Comparison of ENCODE assay signal across 14 cellular contexts in genomic region chr2:165406053-165406628, GRCh38.
DNase-seq lines count a peak whose midpoint lies in the region; ATAC-seq and TF ChIP-seq lines count a peak whose summit lies in the region.
"Had no signal": no experiment of that assay in that cellular context is flagged by ENCODE, and none has a peak within 500 bp of the region (broad histone marks: within the 10 kb centered on the region; RNA-seq: fewer than 3 reads in every experiment).

No MANE protein-coding gene starts in this region.

- TF ChIP-seq POLR2A in uterus (IDR thresholded peaks at IDR 0.05): no peak

- H3K79me2 ChIP-seq in parathyroid adenoma: no peaks in the 10 kb centered on the region

- peak overlapping the region; percentile 36 for H2AFZ ChIP-seq in parathyroid adenoma

- ATAC-seq in HG02981 (IDR thresholded peaks at IDR 0.05; ENCODE audit: unreplicated experiment) (no peak), GM19324 (IDR thresholded peaks at IDR 0.05; ENCODE audit: low FRiP score, unreplicated experiment) (no peak)
- ATAC-seq: gastroesophageal sphincter had no signal

- DNase-seq in HPDE6-E6E7 (ENCODE audit: extremely low spot score): peak; percentile 19
- DNase-seq in NCI-H82 (lab: John Stamatoyannopoulos, UW): peak; percentile 96
- DNase-seq in epithelial cell of prostate (ENCODE audit: low read depth, low spot score): peak; percentile 16
- DNase-seq in uterus: no peak
- DNase-seq in RWPE1 (ENCODE audit: low spot score): no peak
- DNase-seq: activated CD4-positive, alpha-beta T cell treated with anti-CD3 and anti-CD28 coated beads for 4 hours; activated gamma-delta T cell; IMR-90; SW 1271 had no signal

- POLR2A ChIA-PET in RWPE1 (lab: Yijun Ruan, JAX; ENCODE audit: low non-redundant PET): no interaction called here

- H3K27me3 ChIP-seq in parathyroid adenoma (ENCODE audit: control insufficient read depth, insufficient read depth, low read length) (no peaks in the 10 kb centered on the region), uterus (no peaks in the 10 kb centered on the region)
- H3K27me3 ChIP-seq: gastroesophageal sphincter had no signal

- H3K27ac ChIP-seq in epithelial cell of prostate (no peak overlapping the region), parathyroid adenoma (no peak overlapping the region), uterus (no peak overlapping the region), RWPE1 (no peak overlapping the region)
- H3K27ac ChIP-seq: coronary artery, gastroesophageal sphincter had no signal

- H3K36me3 ChIP-seq in parathyroid adenoma (ENCODE audit: control insufficient read depth, insufficient read depth, low read length) (no peaks in the 10 kb centered on the region), uterus (no peaks in the 10 kb centered on the region)
- H3K36me3 ChIP-seq: gastroesophageal sphincter had no signal

- no peak for TF ChIP-seq CTCF in parathyroid adenoma (IDR thresholded peaks at IDR 0.05)
- no peak for TF ChIP-seq CTCF in uterus (IDR thresholded peaks at IDR 0.05)
- TF ChIP-seq CTCF in RWPE1 (conservative IDR thresholded peaks at IDR 0.05; ENCODE audit: low read depth): no peak

- H3K4me3 ChIP-seq in parathyroid adenoma (ENCODE audit: low read depth, low read length) (no peak overlapping the region), uterus (no peak overlapping the region)
- H3K4me3 ChIP-seq: coronary artery, gastroesophageal sphincter had no signal

- peak overlapping the region; percentile 27 for H3K4me2 ChIP-seq in parathyroid adenoma (ENCODE audit: low read length)

- CTCF ChIA-PET in RWPE1 (lab: Yijun Ruan, JAX): interaction anchor here (0.8 to 1.0 kb wide), 2 partner anchors 92 to 468 kb away, joined by 3 to 4 read pairs; no protein-coding TSS in a partner anchor

- no peak overlapping the region for H3K9ac ChIP-seq in parathyroid adenoma

- H3K4me1 ChIP-seq in parathyroid adenoma (no peaks in the 10 kb centered on the region), uterus (no peaks in the 10 kb centered on the region)
- H3K4me1 ChIP-seq: gastroesophageal sphincter had no signal

- H3K9me3 ChIP-seq in parathyroid adenoma (ENCODE audit: control insufficient read depth, low read length): no peaks in the 10 kb centered on the region
- H3K9me3 ChIP-seq in uterus: no peaks in the 10 kb centered on the region
- H3K9me3 ChIP-seq: gastroesophageal sphincter had no signal

- intact Hi-C loops in uterus (cut with DNase I; ENCODE audit: low total_unique reads): no loop called here

Comparison
In these comparisons a context has a peak if more than half of its experiments do, and no peak if none do; other contexts are left out.
1. DNase-seq: peak in HPDE6-E6E7 (single experiment), NCI-H82 (single experiment) and epithelial cell of prostate (single experiment); none in uterus (0 of 2) and RWPE1 (single experiment).